19 cellular contexts compared by ENCODE assay signal in genomic region chr2:105848367-105848766, GRCh38.
DNase-seq lines count a peak whose midpoint lies in the region; ATAC-seq, FAIRE-seq and TF ChIP-seq lines count a peak whose summit lies in the region.
"Had no signal": no experiment of that assay in that cellular context is flagged by ENCODE, and none has a peak within 500 bp of the region (broad histone marks: within the 10 kb centered on the region; RNA-seq: fewer than 3 reads in every experiment).

No MANE protein-coding gene starts in this region.

- ATAC-seq in stimulated activated naive CD8-positive, alpha-beta T cell treated with anti-CD3 and anti-CD28 coated beads, Interleukin-15, amount 100 ng/mL, for 72 hours, result no peak
- ATAC-seq in naive thymus-derived CD8-positive, alpha-beta T cell, result peak in 1 of 2 donors; percentile 48
- ATAC-seq in omental fat pad (ENCODE audit: low FRiP score), result no peak
- ATAC-seq: foreskin keratinocyte had no signal

- no peak for DNase-seq in stimulated activated naive CD8-positive, alpha-beta T cell treated with anti-CD3 and anti-CD28 coated beads, Interleukin-15, amount 100 ng/mL, for 72 hours
- DNase-seq in activated naive CD8-positive, alpha-beta T cell treated with anti-CD3 and anti-CD28 coated beads for 36 hours, result no peak
- DNase-seq in naive thymus-derived CD8-positive, alpha-beta T cell, result no peak
- DNase-seq in NCI-H748 treated with DMSO at 0.1 percent for 48 hours (lab: John Stamatoyannopoulos, UW) (no peak), omental fat pad (ENCODE audit: low spot score) (no peak), GM19239 (ENCODE audit: insufficient read length, low spot score) (no peak)
- DNase-seq: activated T-cell treated with anti-CD3 and anti-CD28 coated beads, Interleukin-2, amount 50 U/mL, for 1 hour; amniotic stem cell; Caco-2; dorsolateral prefrontal cortex; foreskin keratinocyte; kidney; MV-4-11; NCI-H1694; OCI-M1; Right ventricle myocardium superior; stimulated activated CD4-positive, alpha-beta T cell treated with anti-CD3 and anti-CD28 coated beads, Interleukin-2, amount 100 ng/mL, for 24 hours; stimulated activated naive CD4-positive, alpha-beta T cell treated with Interleukin-2 at 50 U/mL for 16 hours had no signal

- H3K4me1 Mint-ChIP-seq in stimulated activated naive CD8-positive, alpha-beta T cell treated with anti-CD3 and anti-CD28 coated beads, Interleukin-15, Interleukin-2, amounts not matched to agents 100 ng/mL and 50 ng/mL, for 24 hours (ENCODE audit: low read depth), result peaks cover 91% of the 10 kb centered on the region
- peaks cover 89% of the 10 kb centered on the region for H3K4me1 Mint-ChIP-seq in stimulated activated naive CD8-positive, alpha-beta T cell treated with anti-CD3 and anti-CD28 coated beads, Interleukin-15, amount 100 ng/mL, for 72 hours
- peaks cover 68% of the 10 kb centered on the region for H3K4me1 Mint-ChIP-seq in activated naive CD8-positive, alpha-beta T cell treated with anti-CD3 and anti-CD28 coated beads for 36 hours
- peaks cover 42 to 87% (median 83%) of the 10 kb centered on the region in 4 donors for H3K4me1 Mint-ChIP-seq in naive thymus-derived CD8-positive, alpha-beta T cell

- POLR2A ChIA-PET in naive thymus-derived CD8-positive, alpha-beta T cell (lab: Charles Lee), result interaction anchor here (0.5 to 1.0 kb wide), 2 partner anchors 37 to 75 kb away, joined by 3 read pairs; no protein-coding TSS in a partner anchor

- H3K27ac Mint-ChIP-seq in stimulated activated naive CD8-positive, alpha-beta T cell treated with anti-CD3 and anti-CD28 coated beads, Interleukin-15, Interleukin-2, amounts not matched to agents 100 ng/mL and 50 ng/mL, for 24 hours, result peak overlapping the region; percentile 71
- peak overlapping the region in 1 of 2 donors; percentile 1 for H3K27ac Mint-ChIP-seq in stimulated activated naive CD8-positive, alpha-beta T cell treated with anti-CD3 and anti-CD28 coated beads, Interleukin-15, amount 100 ng/mL, for 72 hours
- peak overlapping the region; percentile 32 for H3K27ac Mint-ChIP-seq in activated naive CD8-positive, alpha-beta T cell treated with anti-CD3 and anti-CD28 coated beads for 36 hours
- peak overlapping the region; percentile 52 to 92 (median 82) for H3K27ac Mint-ChIP-seq in naive thymus-derived CD8-positive, alpha-beta T cell

- no peak overlapping the region for H3K4me3 Mint-ChIP-seq in stimulated activated naive CD8-positive, alpha-beta T cell treated with anti-CD3 and anti-CD28 coated beads, Interleukin-15, Interleukin-2, amounts not matched to agents 100 ng/mL and 50 ng/mL, for 24 hours
- H3K4me3 Mint-ChIP-seq in stimulated activated naive CD8-positive, alpha-beta T cell treated with anti-CD3 and anti-CD28 coated beads, Interleukin-15, amount 100 ng/mL, for 72 hours, result no peak overlapping the region
- H3K4me3 Mint-ChIP-seq in activated naive CD8-positive, alpha-beta T cell treated with anti-CD3 and anti-CD28 coated beads for 36 hours, result no peak overlapping the region
- peak overlapping the region in 6 of 10 donors; percentile 8 to 74 (median 34) for H3K4me3 Mint-ChIP-seq in naive thymus-derived CD8-positive, alpha-beta T cell

- no peak for FAIRE-seq in GM19239 (lab: Jason Lieb, UNC)
- FAIRE-seq: kidney had no signal

- peaks cover 4% of the 10 kb centered on the region for H3K9me3 Mint-ChIP-seq in stimulated activated naive CD8-positive, alpha-beta T cell treated with anti-CD3 and anti-CD28 coated beads, Interleukin-15, Interleukin-2, amounts not matched to agents 100 ng/mL and 50 ng/mL, for 24 hours
- no peaks in the 10 kb centered on the region for H3K9me3 Mint-ChIP-seq in stimulated activated naive CD8-positive, alpha-beta T cell treated with anti-CD3 and anti-CD28 coated beads, Interleukin-15, amount 100 ng/mL, for 72 hours
- H3K9me3 Mint-ChIP-seq in activated naive CD8-positive, alpha-beta T cell treated with anti-CD3 and anti-CD28 coated beads for 36 hours, result peaks cover 1% of the 10 kb centered on the region
- H3K9me3 Mint-ChIP-seq in naive thymus-derived CD8-positive, alpha-beta T cell, result peaks cover 0 to 1% (median 0%) of the 10 kb centered on the region in 9 donors

- peaks cover 67% of the 10 kb centered on the region for H3K36me3 Mint-ChIP-seq in stimulated activated naive CD8-positive, alpha-beta T cell treated with anti-CD3 and anti-CD28 coated beads, Interleukin-15, Interleukin-2, amounts not matched to agents 100 ng/mL and 50 ng/mL, for 24 hours (ENCODE audit: low read depth)
- H3K36me3 Mint-ChIP-seq in activated naive CD8-positive, alpha-beta T cell treated with anti-CD3 and anti-CD28 coated beads for 36 hours, result peaks cover 61% of the 10 kb centered on the region
- H3K36me3 Mint-ChIP-seq in naive thymus-derived CD8-positive, alpha-beta T cell, result peaks cover under 1 to 47% (median 23%) of the 10 kb centered on the region in 3 donors

- TF ChIP-seq CTCF in omental fat pad (IDR thresholded peaks at IDR 0.05), result no peak

- no peaks in the 10 kb centered on the region for H3K27me3 Mint-ChIP-seq in stimulated activated naive CD8-positive, alpha-beta T cell treated with anti-CD3 and anti-CD28 coated beads, Interleukin-15, Interleukin-2, amounts not matched to agents 100 ng/mL and 50 ng/mL, for 24 hours
- no peaks in the 10 kb centered on the region for H3K27me3 Mint-ChIP-seq in stimulated activated naive CD8-positive, alpha-beta T cell treated with anti-CD3 and anti-CD28 coated beads, Interleukin-15, amount 100 ng/mL, for 72 hours
- no peaks in the 10 kb centered on the region for H3K27me3 Mint-ChIP-seq in activated naive CD8-positive, alpha-beta T cell treated with anti-CD3 and anti-CD28 coated beads for 36 hours
- H3K27me3 Mint-ChIP-seq in naive thymus-derived CD8-positive, alpha-beta T cell, result no peaks in the 10 kb centered on the region

Comparison
In these comparisons a context has a peak if more than half of its experiments do, and no peak if none do; other contexts are left out.
1. H3K4me3 Mint-ChIP-seq: peak in naive thymus-derived CD8-positive, alpha-beta T cell (6 of 10); none in stimulated activated naive CD8-positive, alpha-beta T cell treated with anti-CD3 and anti-CD28 coated beads, Interleukin-15, Interleukin-2, amounts not matched to agents 100 ng/mL and 50 ng/mL, for 24 hours (single experiment), stimulated activated naive CD8-positive, alpha-beta T cell treated with anti-CD3 and anti-CD28 coated beads, Interleukin-15, amount 100 ng/mL, for 72 hours (0 of 2) and activated naive CD8-positive, alpha-beta T cell treated with anti-CD3 and anti-CD28 coated beads for 36 hours (single experiment).